Comparison of ENCODE assay signal across 17 cellular contexts in genomic region chr3:169289303-169289702, GRCh38.
"Had no signal": no experiment of that assay in that cellular context is flagged by ENCODE, and none has a peak within 500 bp of the region (broad histone marks: within the 10 kb centered on the region; RNA-seq: fewer than 3 reads in every experiment).

No MANE protein-coding gene starts in this region.

- H3K27ac ChIP-seq: ascending aorta, coronary artery, right atrium auricular region, WERI-Rb-1 had no signal

- H3K4me3 ChIP-seq: ascending aorta, coronary artery, lung, right atrium auricular region had no signal

- H3K9me3 ChIP-seq: ascending aorta, right atrium auricular region had no signal

- DNase-seq: activated CD4-positive, alpha-beta T cell treated with anti-CD3 and anti-CD28 coated beads for 1 hour; activated CD8-positive, alpha-beta memory T cell treated with anti-CD3 and anti-CD28 coated beads for 24 hours; activated CD8-positive, alpha-beta memory T cell treated with anti-CD3 and anti-CD28 coated beads, Interleukin-2, amount 50 U/mL, for 48 hours; activated effector memory CD4-positive, alpha-beta T cell treated with anti-CD3 and anti-CD28 coated beads, Interleukin-2, amount 50 U/mL, for 16 hours; activated T-cell treated with anti-CD3 and anti-CD28 coated beads, Interleukin-2, amount 50 U/mL, for 72 hours; hypothalamus; islet precursor cell; natural killer cell; posterior cingulate gyrus; stimulated activated CD4-positive, alpha-beta T cell treated with anti-CD3 and anti-CD28 coated beads, Interleukin-2, amount 100 ng/mL, for 24 hours; stimulated activated naive CD8-positive, alpha-beta T cell treated with anti-CD3 and anti-CD28 coated beads, Interleukin-15, Interleukin-2, amounts not matched to agents 100 U/mL and 50 U/mL, for 24 hours; trophoblast cell; WERI-Rb-1 had no signal

- ATAC-seq: activated T-cell treated with anti-CD3 and anti-CD28 coated beads, Interleukin-2, amount 50 U/mL, for 72 hours; natural killer cell; stimulated activated naive CD8-positive, alpha-beta T cell treated with anti-CD3 and anti-CD28 coated beads, Interleukin-15, Interleukin-2, amounts not matched to agents 100 U/mL and 50 U/mL, for 24 hours had no signal

- H3K36me3 ChIP-seq: ascending aorta, right atrium auricular region, WERI-Rb-1 had no signal

- H3K4me1 ChIP-seq: ascending aorta had no signal

- H3K27me3 ChIP-seq: ascending aorta, right atrium auricular region had no signal
